Comparison of ENCODE assay signal across 9 cellular contexts in genomic region chr7:87058739-87059524, GRCh38. TPM values are rescaled to one million over a fixed set of nuclear protein-coding genes. Genes with fewer than 3 reads are reported as not detected.
A peak's percentile ranks its signal among the peaks of the same experiment; 100 is the strongest.
DNase-seq lines count a peak whose midpoint lies in the region; ATAC-seq, FAIRE-seq and TF ChIP-seq lines count a peak whose summit lies in the region.
"Had no signal": no experiment of that assay in that cellular context is flagged by ENCODE, and none has a peak within 500 bp of the region (broad histone marks: within the 10 kb centered on the region; RNA-seq: fewer than 3 reads in every experiment).

No MANE protein-coding gene starts in this region.

- DNase-seq in DMS 273 (lab: John Stamatoyannopoulos, UW; ENCODE audit: unreplicated experiment) = peak; percentile 70
- no peak for DNase-seq in DMS 273 treated with DMSO at 0.1 percent for 48 hours (lab: John Stamatoyannopoulos, UW)
- DNase-seq in activated CD4-positive, alpha-beta T cell treated with anti-CD3 and anti-CD28 coated beads for 4 hours = peak; percentile 2 to 19
- DNase-seq in naive B cell = no peak
- peak; percentile 71 for DNase-seq in urothelium cell line (ENCODE audit: low spot score)

- peaks cover 19% of the 10 kb centered on the region for H3K4me1 ChIP-seq in KMS-11 (ENCODE audit: low read depth, poor library complexity, severe bottlenecking)
- H3K4me1 ChIP-seq in esophagus (ENCODE audit: control insufficient read depth in 2 of 2, insufficient read depth in 2 of 2, low read length in 1 of 2) = no peaks in the 10 kb centered on the region

- no peaks in the 10 kb centered on the region for H3K79me2 ChIP-seq in KMS-11 (ENCODE audit: insufficient read depth, low read depth)

- TF ChIP-seq CTCF in KMS-11 (conservative IDR thresholded peaks at IDR 0.05; ENCODE audit: low read depth, low read length) = no peak

- H3K27me3 ChIP-seq in KMS-11 (ENCODE audit: insufficient read depth, low read depth) (no peaks in the 10 kb centered on the region), esophagus (ENCODE audit: control insufficient read depth in 1 of 2, insufficient read depth in 2 of 2, low read length in 2 of 2) (no peaks in the 10 kb centered on the region)

- no peaks in the 10 kb centered on the region for H3K9me3 Mint-ChIP-seq in naive B cell

- H4K20me1 ChIP-seq in KMS-11 (ENCODE audit: insufficient read depth) = no peaks in the 10 kb centered on the region

- H2AFZ ChIP-seq in KMS-11 (ENCODE audit: low read depth) = peak overlapping the region; percentile 97

- peak overlapping the region; percentile 3 to 84 (median 34) for H3K27ac Mint-ChIP-seq in naive B cell

- no peaks in the 10 kb centered on the region for H3K9me3 ChIP-seq in esophagus (ENCODE audit: control insufficient read depth in 2 of 2, insufficient read depth in 1 of 2, low read depth in 1 of 2, low read length in 1 of 2)

- no peaks in the 10 kb centered on the region for H3K27me3 Mint-ChIP-seq in naive B cell

- H3K4me1 Mint-ChIP-seq in naive B cell = peaks cover 8 to 14% (median 13%) of the 10 kb centered on the region in 3 donors

- peak; percentile 53 for ATAC-seq in GM21717 (IDR thresholded peaks at IDR 0.05; ENCODE audit: unreplicated experiment)
- peak; percentile 44 to 46 for ATAC-seq in naive B cell (ENCODE audit: low read depth in 2 of 2)

- H3K4me3 ChIP-seq in KMS-11 (IDR thresholded peaks at IDR 0.05; ENCODE audit: insufficient read depth, low read depth, low read length) = no peak overlapping the region
- peak overlapping the region; percentile 45 to 61 for H3K4me3 ChIP-seq in esophagus (ENCODE audit: low read depth in 1 of 2, low read length in 2 of 2)

- 1 to 2% methylated on average over 38 to 40 of the region's 40 CpGs for WGBS in esophagus, 2 donors

- H3K36me3 Mint-ChIP-seq in naive B cell = no peaks in the 10 kb centered on the region

- FAIRE-seq in urothelium cell line (lab: Jason Lieb, UNC) = no peak

- H3K9ac ChIP-seq in KMS-11 = peak overlapping the region; percentile 44; the same call in 1 of the 2 replicates

- H3K4me3 Mint-ChIP-seq in naive B cell = peak overlapping the region; percentile 70 to 91 (median 76)

- peak overlapping the region; percentile 75 for H3K4me2 ChIP-seq in KMS-11

- H3K27ac ChIP-seq in KMS-11 (no peak overlapping the region), esophagus (ENCODE audit: low read depth in 2 of 2, low read length in 1 of 2) (peak overlapping the region in 1 of 2 donors; percentile 11)
- H3K27ac ChIP-seq: 22Rv1 had no signal

- H3K36me3 ChIP-seq in KMS-11 (ENCODE audit: insufficient read depth) (no peaks in the 10 kb centered on the region), esophagus (ENCODE audit: control insufficient read depth in 2 of 2, insufficient read depth in 2 of 2, low read length in 1 of 2) (no peaks in the 10 kb centered on the region)

RNA-seq across cellular contexts. Expression of gene ELAPOR2, which starts 0.5 kb away (rescaled TPM):
- 1 to 10 TPM in 1 of 2 donors, under 1 TPM in 1; 0.86 to 1.8 TPM for polyA plus RNA-seq in esophagus
- 1 to 10 TPM in 5 of 6 donors, not detected in 1; 1.6 to 7.6 (median 5.8) TPM for polyA plus RNA-seq in naive B cell (ENCODE audit: low read depth in 6 of 6)

Comparison
In these comparisons a context has a peak if more than half of its experiments do, and no peak if none do; other contexts are left out.
1. DNase-seq: peak in DMS 273 (single experiment), activated CD4-positive, alpha-beta T cell treated with anti-CD3 and anti-CD28 coated beads for 4 hours (2 of 2) and urothelium cell line (single experiment); none in DMS 273 treated with DMSO at 0.1 percent for 48 hours (single experiment) and naive B cell (single experiment).